In the genomic region with DNA sequence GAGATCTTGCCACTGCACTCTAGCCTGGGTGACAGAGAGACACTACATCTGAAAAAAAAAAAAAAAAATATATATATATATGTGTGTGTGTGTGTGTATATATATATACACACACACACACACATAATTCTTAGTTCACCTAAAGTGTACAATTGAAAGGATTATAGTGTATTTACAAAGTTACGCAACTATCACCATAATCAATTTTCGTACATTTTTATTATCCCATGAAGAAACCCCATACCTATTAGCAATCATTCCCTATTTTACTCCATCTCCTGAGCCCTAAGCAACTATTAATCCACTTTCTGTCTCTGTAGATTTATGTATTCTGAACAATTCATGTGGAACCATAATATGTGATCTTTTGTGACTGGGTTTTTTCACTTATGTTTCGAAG, we compare ENCODE assay signal across 18 cellular contexts. TPM values are rescaled to one million over a fixed set of nuclear protein-coding genes. Genes with fewer than 3 reads are reported as not detected.
A peak's percentile ranks its signal among the peaks of the same experiment; 100 is the strongest.
DNase-seq lines count a peak whose midpoint lies in the region; ATAC-seq, FAIRE-seq and TF ChIP-seq lines count a peak whose summit lies in the region.
"Had no signal": no experiment of that assay in that cellular context is flagged by ENCODE, and none has a peak within 500 bp of the region (broad histone marks: within the 10 kb centered on the region; RNA-seq: fewer than 3 reads in every experiment).

No MANE protein-coding gene starts in this region.

- no peaks in the 10 kb centered on the region for H4K20me1 ChIP-seq in Karpas-422 (ENCODE audit: insufficient read depth, low read depth, low read length)

- no peak overlapping the region for H2AFZ ChIP-seq in Karpas-422 (ENCODE audit: low read length)

- intact Hi-C loops in CD4-positive, alpha-beta T cell (cut with DNase I, micrococcal nuclease): loop anchor here in 1 of 2 experiments (5.0 kb wide), 1 partner anchor 355 kb away; the partner anchor contains the start of gene SNX6

- H3K79me2 ChIP-seq in Karpas-422 (ENCODE audit: low read length): peaks cover 90% of the 10 kb centered on the region

- H3K9ac ChIP-seq in Karpas-422 (ENCODE audit: low read length): no peak overlapping the region
- H3K9ac ChIP-seq: BLaER1 had no signal

- no peaks in the 10 kb centered on the region for H3K9me3 Mint-ChIP-seq in activated naive CD8-positive, alpha-beta T cell (ENCODE audit: low read depth)
- no peaks in the 10 kb centered on the region for H3K9me3 Mint-ChIP-seq in activated naive CD8-positive, alpha-beta T cell treated with anti-CD3 and anti-CD28 coated beads, Interleukin-2, amount 50 U/mL, for 24 hours
- no peaks in the 10 kb centered on the region for H3K9me3 Mint-ChIP-seq in CD4-positive, alpha-beta T cell
- no peaks in the 10 kb centered on the region for H3K9me3 Mint-ChIP-seq in nephron
- H3K9me3 Mint-ChIP-seq: H9 had no signal

- no peaks in the 10 kb centered on the region for H3K9me3 ChIP-seq in CD4-positive, alpha-beta T cell (ENCODE audit: control insufficient read depth, low read length)
- no peaks in the 10 kb centered on the region for H3K9me3 ChIP-seq in Karpas-422 (ENCODE audit: low read length)
- H3K9me3 ChIP-seq: BLaER1, Caco-2 had no signal

- TF ChIP-seq CTCF in CD4-positive, alpha-beta T cell (IDR thresholded peaks at IDR 0.05): no peak
- no peak for TF ChIP-seq CTCF in nephron (IDR thresholded peaks at IDR 0.05; ENCODE audit: unreplicated experiment in 3 of 3)

- H3K9me2 ChIP-seq in Karpas-422 (replicated peaks; ENCODE audit: insufficient read depth, low read length): no peaks in the 10 kb centered on the region

- no peak for FAIRE-seq in GM19239 (lab: Jason Lieb, UNC)
- FAIRE-seq: D721Med, GM12892, GM18507, H1 had no signal

- POLR2A ChIA-PET in CD4-positive, alpha-beta T cell (lab: Charles Lee): no interaction called here

- ATAC-seq in activated naive CD8-positive, alpha-beta T cell treated with anti-CD3 and anti-CD28 coated beads, Interleukin-2, amount 50 U/mL, for 24 hours: no peak
- ATAC-seq in CD4-positive, alpha-beta T cell (ENCODE audit: poor library complexity): no peak

- H3K27me3 ChIP-seq in CD4-positive, alpha-beta T cell (ENCODE audit: control insufficient read depth, insufficient read depth, low read length): no peaks in the 10 kb centered on the region
- H3K27me3 ChIP-seq in Karpas-422 (ENCODE audit: low read length): no peaks in the 10 kb centered on the region
- H3K27me3 ChIP-seq: BLaER1 had no signal

- H3K4me1 ChIP-seq in Karpas-422 (ENCODE audit: low read length): peaks cover 52% of the 10 kb centered on the region
- H3K4me1 ChIP-seq: Caco-2 had no signal

- no peaks in the 10 kb centered on the region for H3K27me3 Mint-ChIP-seq in activated naive CD8-positive, alpha-beta T cell
- H3K27me3 Mint-ChIP-seq in activated naive CD8-positive, alpha-beta T cell treated with anti-CD3 and anti-CD28 coated beads, Interleukin-2, amount 50 U/mL, for 24 hours: no peaks in the 10 kb centered on the region
- no peaks in the 10 kb centered on the region for H3K27me3 Mint-ChIP-seq in CD4-positive, alpha-beta T cell
- H3K27me3 Mint-ChIP-seq in nephron (ENCODE audit: low read depth): no peaks in the 10 kb centered on the region

- H3K36me3 ChIP-seq in Karpas-422 (ENCODE audit: insufficient read depth, low read length): no peaks in the 10 kb centered on the region; the same call in 1 of the 2 replicates

- peaks cover 7% of the 10 kb centered on the region for H3K36me3 Mint-ChIP-seq in activated naive CD8-positive, alpha-beta T cell
- peaks cover 10% of the 10 kb centered on the region for H3K36me3 Mint-ChIP-seq in activated naive CD8-positive, alpha-beta T cell treated with anti-CD3 and anti-CD28 coated beads, Interleukin-2, amount 50 U/mL, for 24 hours (ENCODE audit: low read depth)
- H3K36me3 Mint-ChIP-seq in CD4-positive, alpha-beta T cell (ENCODE audit: low read depth): peaks cover 6% of the 10 kb centered on the region
- H3K36me3 Mint-ChIP-seq in nephron (ENCODE audit: low read depth): peaks cover 4% of the 10 kb centered on the region

- H3K4me3 ChIP-seq in Karpas-422 (ENCODE audit: low read length): no peak overlapping the region
- H3K4me3 ChIP-seq: BLaER1 had no signal

- no peak overlapping the region for H3K27ac ChIP-seq in CD4-positive, alpha-beta T cell (ENCODE audit: low read depth, low read length)
- no peak overlapping the region for H3K27ac ChIP-seq in Karpas-422 (ENCODE audit: low read length)
- H3K27ac ChIP-seq: 22Rv1, BLaER1 had no signal

- peaks cover 31% of the 10 kb centered on the region for H3K4me1 Mint-ChIP-seq in activated naive CD8-positive, alpha-beta T cell (ENCODE audit: low read depth)
- peaks cover 22% of the 10 kb centered on the region for H3K4me1 Mint-ChIP-seq in activated naive CD8-positive, alpha-beta T cell treated with anti-CD3 and anti-CD28 coated beads, Interleukin-2, amount 50 U/mL, for 24 hours
- peaks cover 40% of the 10 kb centered on the region for H3K4me1 Mint-ChIP-seq in CD4-positive, alpha-beta T cell (ENCODE audit: low read depth)
- H3K4me1 Mint-ChIP-seq in nephron: peaks cover 36% of the 10 kb centered on the region

- H3K4me3 Mint-ChIP-seq in activated naive CD8-positive, alpha-beta T cell: peak overlapping the region; percentile 32
- H3K4me3 Mint-ChIP-seq in activated naive CD8-positive, alpha-beta T cell treated with anti-CD3 and anti-CD28 coated beads, Interleukin-2, amount 50 U/mL, for 24 hours: no peak overlapping the region
- H3K4me3 Mint-ChIP-seq in CD4-positive, alpha-beta T cell: peak overlapping the region; percentile 27
- H3K4me3 Mint-ChIP-seq in nephron: peak overlapping the region in 2 of 3 experiments; percentile 41 to 43
- H3K4me3 Mint-ChIP-seq: CD14-positive monocyte, H9 had no signal

- H3K27ac Mint-ChIP-seq in activated naive CD8-positive, alpha-beta T cell: no peak overlapping the region
- H3K27ac Mint-ChIP-seq in activated naive CD8-positive, alpha-beta T cell treated with anti-CD3 and anti-CD28 coated beads, Interleukin-2, amount 50 U/mL, for 24 hours: no peak overlapping the region
- no peak overlapping the region for H3K27ac Mint-ChIP-seq in CD4-positive, alpha-beta T cell
- H3K27ac Mint-ChIP-seq in nephron: no peak overlapping the region
- H3K27ac Mint-ChIP-seq: CD14-positive monocyte, H9 had no signal

- peak overlapping the region; percentile 1 for H3K4me2 ChIP-seq in Karpas-422 (ENCODE audit: low read depth, low read length, poor library complexity, severe bottlenecking)
- H3K4me2 ChIP-seq: BLaER1 had no signal

- CTCF ChIA-PET in CD4-positive, alpha-beta T cell (lab: Charles Lee): no interaction called here

- DNase-seq in activated naive CD8-positive, alpha-beta T cell treated with anti-CD3 and anti-CD28 coated beads, Interleukin-2, amount 50 U/mL, for 24 hours: no peak
- DNase-seq in CD4-positive, alpha-beta T cell: no peak
- no peak for DNase-seq in Karpas-422
- DNase-seq in GM19239 (ENCODE audit: insufficient read length, low spot score): no peak
- no peak for DNase-seq in activated CD8-positive, alpha-beta memory T cell treated with anti-CD3 and anti-CD28 coated beads for 24 hours
- DNase-seq in SHP77 treated with DMSO at 0.1 percent for 48 hours (lab: John Stamatoyannopoulos, UW): no peak
- DNase-seq: Caco-2, GDM1, H9 had no signal

RNA-seq across cellular contexts. Expression of gene SRP54, which starts 4.4 kb away (rescaled TPM):
- total RNA-seq in CD4-positive, alpha-beta T cell: 10 to 100 TPM; 30.3 to 32.7 TPM
- 86.8 and 115 TPM in 2 replicates for total RNA-seq in Karpas-422 (2014; rRNA removed; shearing (Covaris generic); ENCODE audit: low replicate concordance)

RNA-seq across cellular contexts. Expression of gene FAM177A1, which starts 58.9 kb away (rescaled TPM):
- total RNA-seq in CD4-positive, alpha-beta T cell: 100 to 1,000 TPM; 172 to 186 TPM
- 35.6 and 39.2 TPM in 2 replicates for total RNA-seq in Karpas-422 (2014; rRNA removed; shearing (Covaris generic); ENCODE audit: low replicate concordance)
